23 cellular contexts compared by ENCODE assay signal in genomic region chr13:21025539-21025938, GRCh38.
"Had no signal": no experiment of that assay in that cellular context is flagged by ENCODE, and none has a peak within 500 bp of the region (broad histone marks: within the 10 kb centered on the region; RNA-seq: fewer than 3 reads in every experiment).

No MANE protein-coding gene starts in this region.

- H3K9me3 Mint-ChIP-seq: activated CD8-positive, alpha-beta T cell treated with anti-CD3 and anti-CD28 coated beads for 36 hours; activated T-cell treated with anti-CD3 and anti-CD28 coated beads, Interleukin-2, amount 50 U/mL, for 24 hours had no signal

- H3K4me3 Mint-ChIP-seq: activated CD8-positive, alpha-beta T cell treated with anti-CD3 and anti-CD28 coated beads for 36 hours; activated naive CD4-positive, alpha-beta T cell treated with anti-CD3 and anti-CD28 coated beads for 36 hours; activated naive CD8-positive, alpha-beta T cell treated with anti-CD3 and anti-CD28 coated beads, Interleukin-2, amount 10 ng/mL, durations not matched to agents 7 days and 5 days; activated T-cell treated with anti-CD3 and anti-CD28 coated beads, Interleukin-2, amount 50 U/mL, for 24 hours had no signal

- H3K27me3 Mint-ChIP-seq: activated CD8-positive, alpha-beta T cell treated with anti-CD3 and anti-CD28 coated beads for 36 hours; activated T-cell treated with anti-CD3 and anti-CD28 coated beads, Interleukin-2, amount 50 U/mL, for 24 hours had no signal

- H3K4me1 Mint-ChIP-seq: activated naive CD8-positive, alpha-beta T cell treated with anti-CD3 and anti-CD28 coated beads, Interleukin-2, amount 10 ng/mL, durations not matched to agents 7 days and 5 days had no signal

- ATAC-seq: activated CD4-positive, CD25-positive, alpha-beta regulatory T cell treated with anti-CD3 and anti-CD28 coated beads, Interleukin-2, amount 50 U/mL, for 24 hours; activated CD8-positive, alpha-beta T cell treated with anti-CD3 and anti-CD28 coated beads for 36 hours had no signal

- H3K27ac Mint-ChIP-seq: activated CD8-positive, alpha-beta T cell treated with anti-CD3 and anti-CD28 coated beads for 36 hours; activated naive CD4-positive, alpha-beta T cell treated with anti-CD3 and anti-CD28 coated beads for 36 hours; activated naive CD8-positive, alpha-beta T cell treated with anti-CD3 and anti-CD28 coated beads, Interleukin-2, amount 10 ng/mL, durations not matched to agents 7 days and 5 days; activated T-cell treated with anti-CD3 and anti-CD28 coated beads, Interleukin-2, amount 50 U/mL, for 24 hours had no signal

- DNase-seq: activated CD4-positive, alpha-beta T cell treated with anti-CD3 and anti-CD28 coated beads for 4 hours; activated CD8-positive, alpha-beta T cell treated with anti-CD3 and anti-CD28 coated beads for 36 hours; activated effector memory CD4-positive, alpha-beta T cell treated with anti-CD3 and anti-CD28 coated beads, Interleukin-2, amount 50 U/mL, for 16 hours; activated naive CD4-positive, alpha-beta T cell treated with anti-CD3 and anti-CD28 coated beads for 36 hours; activated naive CD8-positive, alpha-beta T cell treated with anti-CD3 and anti-CD28 coated beads, Interleukin-2, amount 10 ng/mL, durations not matched to agents 7 days and 5 days; activated T-cell treated with anti-CD3 and anti-CD28 coated beads, Interleukin-2, amount 50 U/mL, for 24 hours; anterior cingulate cortex; caudate nucleus; MM.1S; NCI-H1092; NCI-H1417; NCI-H1930; NCI-H2171; NCI-H226; NCI-H526; NCI-H774; Peyer's patch; Right ventricle myocardium superior; SJCRH30; SK-N-SH; T-helper 1 cell; WERI-Rb-1 had no signal

- H3K36me3 Mint-ChIP-seq: activated naive CD8-positive, alpha-beta T cell treated with anti-CD3 and anti-CD28 coated beads, Interleukin-2, amount 10 ng/mL, durations not matched to agents 7 days and 5 days had no signal
